ENCODE assay signal across 8 cellular contexts in the genomic region with DNA sequence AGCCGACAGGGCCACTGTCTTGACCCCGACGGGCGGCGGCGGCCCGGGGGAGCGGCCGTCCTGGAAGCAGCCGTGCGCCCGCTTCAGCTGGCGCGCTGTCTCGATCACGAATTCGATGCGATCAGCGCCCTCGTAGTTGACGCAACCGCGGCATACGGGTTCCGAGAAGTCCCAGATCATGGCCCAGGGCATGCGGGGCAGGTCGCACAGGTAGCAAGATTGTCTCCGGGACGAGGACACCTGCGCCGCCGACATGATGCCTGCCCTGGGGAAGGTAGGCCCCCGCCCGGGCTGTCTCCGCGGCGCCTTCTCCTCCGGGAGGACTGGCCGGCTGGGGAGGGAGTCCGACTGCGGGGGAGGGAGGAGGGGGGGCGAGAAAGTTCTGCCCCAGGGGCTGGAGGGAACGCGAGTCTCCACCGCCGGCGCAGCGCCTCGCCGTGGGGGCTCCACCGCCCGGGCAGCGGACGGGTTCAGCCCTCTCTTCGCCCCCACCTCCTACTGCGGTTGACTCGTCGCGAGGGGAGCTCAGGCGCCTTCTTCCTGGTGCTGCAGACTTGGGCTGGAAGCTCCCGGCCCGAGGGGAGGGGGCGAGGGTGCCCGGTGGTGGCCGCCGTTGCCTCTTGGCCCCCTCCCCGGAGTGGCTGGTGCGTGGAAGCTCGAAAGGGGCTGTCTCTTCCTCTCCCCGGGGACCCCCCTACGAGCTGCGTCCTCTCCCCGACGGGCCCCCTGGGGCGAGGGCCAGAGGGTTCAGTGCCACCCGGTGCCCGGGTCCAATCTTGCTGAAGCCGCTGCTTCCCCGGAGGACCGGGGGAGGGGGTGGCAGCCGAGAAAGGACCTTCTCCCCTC. TPM values are rescaled to one million over a fixed set of nuclear protein-coding genes. Genes with fewer than 3 reads are reported as not detected.
DNase-seq lines count a peak whose midpoint lies in the region; ATAC-seq and TF ChIP-seq lines count a peak whose summit lies in the region.

No MANE protein-coding gene starts in this region.

- H3K9me3 ChIP-seq in stomach, result no peaks in the 10 kb centered on the region

- H3K4me1 ChIP-seq in stomach, result peaks cover 70 to 80% (median 77%) of the 10 kb centered on the region in 4 donors

- ATAC-seq in HG02840 (IDR thresholded peaks at IDR 0.05; ENCODE audit: low FRiP score, unreplicated experiment), result peak; percentile 33

- TF ChIP-seq CTCF in 22Rv1 (IDR thresholded peaks at IDR 0.05) (peak; percentile 11; the same call in 1 of the 2 replicates), GM13977 (IDR thresholded peaks at IDR 0.05; ENCODE audit: extremely low read depth, insufficient read depth, missing control alignments) (peak; percentile 43), stomach (IDR thresholded peaks at IDR 0.05) (peak in 1 of 7 experiments; percentile 14)

- peak overlapping the region; percentile 71 to 86 (median 80) for H3K4me3 ChIP-seq in stomach

- DNase-seq in GM13977 (ENCODE audit: low spot score), result peak; percentile 86
- peak; percentile 74 for DNase-seq in NCI-H2107 (lab: John Stamatoyannopoulos, UW)
- peak; percentile 69 for DNase-seq in activated CD8-positive, alpha-beta memory T cell treated with anti-CD3 and anti-CD28 coated beads, Interleukin-2, amount 50 U/mL, for 4 hours
- peak; percentile 64 for DNase-seq in epidermal melanocyte (ENCODE audit: insufficient read length, low spot score)
- peak; percentile 73 for DNase-seq in mucosa of gallbladder (ENCODE audit: low spot score)
- peak; percentile 64 for DNase-seq in stomach

- peak in 1 of 4 donors; percentile 20 for TF ChIP-seq POLR2A in stomach (IDR thresholded peaks at IDR 0.05)

- H3K27me3 ChIP-seq in stomach, result no peaks in the 10 kb centered on the region

- H3K36me3 ChIP-seq in stomach, result peaks cover 7 to 20% (median 16%) of the 10 kb centered on the region in 4 donors

- intact Hi-C loops in stomach (cut with DNase I; ENCODE audit: low total_unique reads), result no loop called here

- H3K27ac ChIP-seq in 22Rv1 (peak overlapping the region; percentile 100), stomach (peak overlapping the region; percentile 98 to 100 (median 100))

- no peak for TF ChIP-seq EP300 in stomach (IDR thresholded peaks at IDR 0.05)

- in situ Hi-C loops in GM13977 (cut with MboI; ENCODE audit: low pct_unique_long_range_greater_than_20kb, low sequenced_read_pairs, unreplicated experiment), result no loop called here

- 0 to 1% (median 1%) methylated on average over 56 to 81 of the region's 81 CpGs for WGBS in stomach, 5 donors

RNA-seq across cellular contexts. Expression of a gene that starts 0.7 kb away (rescaled TPM):
- 70.9 TPM for total RNA-seq in mucosa of gallbladder
- 10 to 100 TPM in 4 of 5 donors, 1 to 10 TPM in 1; 5.3 to 43.6 (median 28.4) TPM for total RNA-seq in stomach
- polyA plus RNA-seq in stomach, result 10 to 100 TPM in 2 of 3 donors, 1 to 10 TPM in 1; 8.5 to 17.7 (median 10.5) TPM

Comparison
In these comparisons a context has a peak if more than half of its experiments do, and no peak if none do; other contexts are left out.
1. Peak in every context shown above with its lines: DNase-seq, ATAC-seq, H3K4me3 ChIP-seq and H3K27ac ChIP-seq.